In genomic region chr5:127096328-127096993, GRCh38 we compare ENCODE assay signal across 1 cellular context.
TF ChIP-seq lines count a peak whose summit lies in the region.

No MANE protein-coding gene starts in this region.

TF ChIP-seq in K562, 482 proteins besides CTCF, POLR2A, EP300 and RAD21 (continued from another document):
- no peak for TF ChIP-seq MGA (IDR thresholded peaks at IDR 0.05)
- no peak for TF ChIP-seq CEBPG (CRISPR knock-in tag; IDR thresholded peaks at IDR 0.05)
- TF ChIP-seq CEBPG (tag; conservative IDR thresholded peaks at IDR 0.05 in 1 of 2, IDR thresholded peaks at IDR 0.05 in 1 of 2): no peak
